ENCODE assay signal across 1 cellular context in the genomic region with DNA sequence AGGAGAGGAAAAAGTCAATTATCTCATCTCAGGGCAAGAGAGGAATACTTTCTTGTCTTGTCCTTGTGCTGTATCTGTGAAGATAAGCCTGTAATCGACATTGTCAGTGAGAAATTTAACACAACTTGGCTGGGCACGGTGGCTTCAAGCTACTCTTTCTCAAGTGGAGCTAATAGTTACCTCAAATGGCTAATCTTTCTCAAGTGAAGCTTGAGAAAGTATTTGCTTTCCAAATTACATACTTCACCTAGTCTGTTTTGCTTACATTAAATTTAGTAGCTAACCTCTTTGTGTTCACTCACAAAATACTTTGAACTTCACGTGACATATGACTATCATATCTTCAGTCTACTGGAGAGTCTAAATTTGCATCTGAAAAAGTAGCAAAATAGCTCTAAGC.
TF ChIP-seq lines count a peak whose summit lies in the region.

No MANE protein-coding gene starts in this region.

TF ChIP-seq in K562, 482 proteins besides CTCF, POLR2A, EP300 and RAD21 (continued from another document):
- TF ChIP-seq, protein P1, sequence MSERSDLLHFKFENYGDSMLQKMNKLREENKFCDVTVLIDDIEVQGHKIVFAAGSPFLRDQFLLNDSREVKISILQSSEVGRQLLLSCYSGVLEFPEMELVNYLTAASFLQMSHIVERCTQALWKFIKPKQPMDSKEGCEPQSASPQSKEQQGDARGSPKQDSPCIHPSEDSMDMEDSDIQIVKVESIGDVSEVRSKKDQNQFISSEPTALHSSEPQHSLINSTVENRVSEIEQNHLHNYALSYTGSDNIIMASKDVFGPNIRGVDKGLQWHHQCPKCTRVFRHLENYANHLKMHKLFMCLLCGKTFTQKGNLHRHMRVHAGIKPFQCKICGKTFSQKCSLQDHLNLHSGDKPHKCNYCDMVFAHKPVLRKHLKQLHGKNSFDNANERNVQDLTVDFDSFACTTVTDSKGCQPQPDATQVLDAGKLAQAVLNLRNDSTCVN (CRISPR knock-in tag; IDR thresholded peaks at IDR 0.05) = no peak
- TF ChIP-seq SMAD1 (IDR thresholded peaks at IDR 0.05; ENCODE audit: low read depth, low read length, partially characterized antibody) = no peak
- no peak for TF ChIP-seq BRD9 (IDR thresholded peaks at IDR 0.05; ENCODE audit: low read depth, partially characterized antibody)
